2 cellular contexts compared by ENCODE assay signal in genomic region chr20:61442718-61443117, GRCh38.
TF ChIP-seq lines count a peak whose summit lies in the region.

No MANE protein-coding gene starts in this region.

TF ChIP-seq in WTC11, 78 proteins besides CTCF, POLR2A, EP300 and RAD21:
- TF ChIP-seq FOXJ3 (CRISPR knock-in tag; IDR thresholded peaks at IDR 0.05; ENCODE audit: borderline replicate concordance) (no peak), IRF2 (CRISPR knock-in tag; IDR thresholded peaks at IDR 0.05; ENCODE audit: borderline replicate concordance, low read depth) (no peak), ATF6 (CRISPR knock-in tag; IDR thresholded peaks at IDR 0.05) (no peak), ZNF512 (CRISPR knock-in tag; IDR thresholded peaks at IDR 0.05; ENCODE audit: borderline replicate concordance) (no peak), SOX15 (CRISPR knock-in tag; IDR thresholded peaks at IDR 0.05) (no peak)

TF ChIP-seq in neural cell, 6 proteins besides CTCF, POLR2A, EP300 and RAD21:
- TF ChIP-seq POLR2AphosphoS5 (IDR thresholded peaks at IDR 0.05) (no peak), MXI1 (conservative IDR thresholded peaks at IDR 0.05; ENCODE audit: poor library complexity, severe bottlenecking) (no peak), EZH2 (IDR thresholded peaks at IDR 0.05; ENCODE audit: borderline replicate concordance, insufficient read depth, low read length, poor library complexity, severe bottlenecking) (no peak), SMC3 (conservative IDR thresholded peaks at IDR 0.05; ENCODE audit: poor library complexity) (no peak), REST (IDR thresholded peaks at IDR 0.05; ENCODE audit: borderline replicate concordance) (no peak), TAF1 (IDR thresholded peaks at IDR 0.05; ENCODE audit: low read depth) (no peak)
